ENCODE assay signal across 1 cellular context in genomic region chr22:30262917-30263741, GRCh38.
TF ChIP-seq lines count a peak whose summit lies in the region.

No MANE protein-coding gene starts in this region.

TF ChIP-seq in HepG2, 621 proteins besides CTCF, POLR2A, EP300 and RAD21 (continued from another document):
- TF ChIP-seq SRF (IDR thresholded peaks at IDR 0.05; ENCODE audit: low read depth, low read length): no peak
- TF ChIP-seq, protein P1, sequence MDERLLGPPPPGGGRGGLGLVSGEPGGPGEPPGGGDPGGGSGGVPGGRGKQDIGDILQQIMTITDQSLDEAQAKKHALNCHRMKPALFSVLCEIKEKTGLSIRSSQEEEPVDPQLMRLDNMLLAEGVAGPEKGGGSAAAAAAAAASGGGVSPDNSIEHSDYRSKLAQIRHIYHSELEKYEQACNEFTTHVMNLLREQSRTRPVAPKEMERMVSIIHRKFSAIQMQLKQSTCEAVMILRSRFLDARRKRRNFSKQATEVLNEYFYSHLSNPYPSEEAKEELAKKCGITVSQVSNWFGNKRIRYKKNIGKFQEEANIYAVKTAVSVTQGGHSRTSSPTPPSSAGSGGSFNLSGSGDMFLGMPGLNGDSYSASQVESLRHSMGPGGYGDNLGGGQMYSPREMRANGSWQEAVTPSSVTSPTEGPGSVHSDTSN (CRISPR knock-in tag; IDR thresholded peaks at IDR 0.05): no peak
- peak; percentile 39 for TF ChIP-seq RBM39 (IDR thresholded peaks at IDR 0.05; ENCODE audit: low read depth, low read length, poor library complexity, severe bottlenecking)
- TF ChIP-seq FOXO4 (CRISPR knock-in tag; conservative IDR thresholded peaks at IDR 0.05): no peak
- TF ChIP-seq, protein P2, sequence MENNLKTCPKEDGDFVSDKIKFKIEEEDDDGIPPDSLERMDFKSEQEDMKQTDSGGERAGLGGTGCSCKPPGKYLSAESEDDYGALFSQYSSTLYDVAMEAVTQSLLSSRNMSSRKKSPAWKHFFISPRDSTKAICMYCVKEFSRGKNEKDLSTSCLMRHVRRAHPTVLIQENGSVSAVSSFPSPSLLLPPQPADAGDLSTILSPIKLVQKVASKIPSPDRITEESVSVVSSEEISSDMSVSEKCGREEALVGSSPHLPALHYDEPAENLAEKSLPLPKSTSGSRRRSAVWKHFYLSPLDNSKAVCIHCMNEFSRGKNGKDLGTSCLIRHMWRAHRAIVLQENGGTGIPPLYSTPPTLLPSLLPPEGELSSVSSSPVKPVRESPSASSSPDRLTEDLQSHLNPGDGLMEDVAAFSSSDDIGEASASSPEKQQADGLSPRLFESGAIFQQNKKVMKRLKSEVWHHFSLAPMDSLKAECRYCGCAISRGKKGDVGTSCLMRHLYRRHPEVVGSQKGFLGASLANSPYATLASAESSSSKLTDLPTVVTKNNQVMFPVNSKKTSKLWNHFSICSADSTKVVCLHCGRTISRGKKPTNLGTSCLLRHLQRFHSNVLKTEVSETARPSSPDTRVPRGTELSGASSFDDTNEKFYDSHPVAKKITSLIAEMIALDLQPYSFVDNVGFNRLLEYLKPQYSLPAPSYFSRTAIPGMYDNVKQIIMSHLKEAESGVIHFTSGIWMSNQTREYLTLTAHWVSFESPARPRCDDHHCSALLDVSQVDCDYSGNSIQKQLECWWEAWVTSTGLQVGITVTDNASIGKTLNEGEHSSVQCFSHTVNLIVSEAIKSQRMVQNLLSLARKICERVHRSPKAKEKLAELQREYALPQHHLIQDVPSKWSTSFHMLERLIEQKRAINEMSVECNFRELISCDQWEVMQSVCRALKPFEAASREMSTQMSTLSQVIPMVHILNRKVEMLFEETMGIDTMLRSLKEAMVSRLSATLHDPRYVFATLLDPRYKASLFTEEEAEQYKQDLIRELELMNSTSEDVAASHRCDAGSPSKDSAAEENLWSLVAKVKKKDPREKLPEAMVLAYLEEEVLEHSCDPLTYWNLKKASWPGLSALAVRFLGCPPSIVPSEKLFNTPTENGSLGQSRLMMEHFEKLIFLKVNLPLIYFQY (CRISPR knock-in tag; IDR thresholded peaks at IDR 0.05; ENCODE audit: borderline replicate concordance): no peak
- no peak for TF ChIP-seq ZNF746 (CRISPR knock-in tag; IDR thresholded peaks at IDR 0.05)
- TF ChIP-seq DMAP1 (CRISPR knock-in tag; IDR thresholded peaks at IDR 0.05): peak; percentile 52; the same call in 1 of the 2 replicates
- TF ChIP-seq, protein P3, sequence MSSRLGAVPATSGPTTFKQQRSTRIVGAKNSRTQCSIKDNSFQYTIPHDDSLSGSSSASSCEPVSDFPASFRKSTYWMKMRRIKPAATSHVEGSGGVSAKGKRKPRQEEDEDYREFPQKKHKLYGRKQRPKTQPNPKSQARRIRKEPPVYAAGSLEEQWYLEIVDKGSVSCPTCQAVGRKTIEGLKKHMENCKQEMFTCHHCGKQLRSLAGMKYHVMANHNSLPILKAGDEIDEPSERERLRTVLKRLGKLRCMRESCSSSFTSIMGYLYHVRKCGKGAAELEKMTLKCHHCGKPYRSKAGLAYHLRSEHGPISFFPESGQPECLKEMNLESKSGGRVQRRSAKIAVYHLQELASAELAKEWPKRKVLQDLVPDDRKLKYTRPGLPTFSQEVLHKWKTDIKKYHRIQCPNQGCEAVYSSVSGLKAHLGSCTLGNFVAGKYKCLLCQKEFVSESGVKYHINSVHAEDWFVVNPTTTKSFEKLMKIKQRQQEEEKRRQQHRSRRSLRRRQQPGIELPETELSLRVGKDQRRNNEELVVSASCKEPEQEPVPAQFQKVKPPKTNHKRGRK (CRISPR knock-in tag; IDR thresholded peaks at IDR 0.05): no peak
- 0 out of 2 replicates have a peak, but pooled peaks have one; percentile 50 for TF ChIP-seq ZNF75D (CRISPR knock-in tag; IDR thresholded peaks at IDR 0.05; ENCODE audit: borderline replicate concordance)
- no peak for TF ChIP-seq ZSCAN25 (CRISPR knock-in tag; IDR thresholded peaks at IDR 0.05)
- no peak for TF ChIP-seq ZBTB3 (CRISPR knock-in tag; IDR thresholded peaks at IDR 0.05; ENCODE audit: borderline replicate concordance, low read depth)
